ENCODE assay signal across 1 cellular context in genomic region chr19:18637644-18638630, GRCh38.
TF ChIP-seq lines count a peak whose summit lies in the region.

No MANE protein-coding gene starts in this region.

TF ChIP-seq in HEK293, 187 proteins besides CTCF, POLR2A, EP300 and RAD21:
- TF ChIP-seq GLIS2 (tag by site-specific recombination; IDR thresholded peaks at IDR 0.05) = 0 out of 2 replicates have a peak, but pooled peaks have one; percentile 4
- TF ChIP-seq ZNF600 (tag by site-specific recombination; IDR thresholded peaks at IDR 0.05) = peak; percentile 60
- TF ChIP-seq PRDM1 (tag by site-specific recombination; IDR thresholded peaks at IDR 0.05) = no peak
- TF ChIP-seq GLIS1 (tag by site-specific recombination; IDR thresholded peaks at IDR 0.05) = peak; percentile 59
- peak; percentile 47; the same call in 1 of the 2 replicates for TF ChIP-seq KLF10 (tag by site-specific recombination; IDR thresholded peaks at IDR 0.05)
- TF ChIP-seq PRDM10 (tag by site-specific recombination; IDR thresholded peaks at IDR 0.05) = peak; percentile 91
- TF ChIP-seq ZBTB17 (tag by site-specific recombination; IDR thresholded peaks at IDR 0.05) = 0 out of 2 replicates have a peak, but pooled peaks have one; percentile 28
- peak; percentile 26; the same call in 1 of the 2 replicates for TF ChIP-seq ZNF335 (tag by site-specific recombination; conservative IDR thresholded peaks at IDR 0.05)
- TF ChIP-seq SP2 (tag by site-specific recombination; IDR thresholded peaks at IDR 0.05) = peak; percentile 71
- no peak for TF ChIP-seq ZNF202 (tag by site-specific recombination; IDR thresholded peaks at IDR 0.05; ENCODE audit: borderline replicate concordance)
